2 cellular contexts compared by ENCODE assay signal in the genomic region with DNA sequence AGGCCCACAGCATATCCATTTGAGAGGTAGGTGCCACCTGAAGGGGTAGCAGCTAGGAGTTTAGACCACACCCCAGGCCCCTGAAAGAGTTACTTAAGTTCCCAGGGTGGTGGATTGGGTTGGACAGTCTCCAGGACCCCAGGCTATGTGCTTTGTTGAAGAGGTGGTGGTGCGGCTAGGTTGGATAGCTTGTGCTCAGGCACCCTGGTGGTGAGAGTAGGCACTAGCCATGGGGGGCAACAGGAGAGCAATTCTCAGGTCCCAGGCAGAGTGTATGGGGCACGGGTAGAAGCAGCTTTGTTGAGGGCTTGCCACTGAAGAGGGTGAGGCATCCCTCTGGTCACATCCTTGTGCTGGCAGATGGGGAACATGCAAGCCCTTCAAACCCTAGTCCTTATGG.
TF ChIP-seq lines count a peak whose summit lies in the region.

No MANE protein-coding gene starts in this region.

TF ChIP-seq in HEK293, 187 proteins besides CTCF, POLR2A, EP300 and RAD21:
- TF ChIP-seq ZSCAN16 (tag by site-specific recombination; IDR thresholded peaks at IDR 0.05) = no peak
- TF ChIP-seq GLIS1 (tag by site-specific recombination; IDR thresholded peaks at IDR 0.05) = no peak
- TF ChIP-seq, protein P1, sequence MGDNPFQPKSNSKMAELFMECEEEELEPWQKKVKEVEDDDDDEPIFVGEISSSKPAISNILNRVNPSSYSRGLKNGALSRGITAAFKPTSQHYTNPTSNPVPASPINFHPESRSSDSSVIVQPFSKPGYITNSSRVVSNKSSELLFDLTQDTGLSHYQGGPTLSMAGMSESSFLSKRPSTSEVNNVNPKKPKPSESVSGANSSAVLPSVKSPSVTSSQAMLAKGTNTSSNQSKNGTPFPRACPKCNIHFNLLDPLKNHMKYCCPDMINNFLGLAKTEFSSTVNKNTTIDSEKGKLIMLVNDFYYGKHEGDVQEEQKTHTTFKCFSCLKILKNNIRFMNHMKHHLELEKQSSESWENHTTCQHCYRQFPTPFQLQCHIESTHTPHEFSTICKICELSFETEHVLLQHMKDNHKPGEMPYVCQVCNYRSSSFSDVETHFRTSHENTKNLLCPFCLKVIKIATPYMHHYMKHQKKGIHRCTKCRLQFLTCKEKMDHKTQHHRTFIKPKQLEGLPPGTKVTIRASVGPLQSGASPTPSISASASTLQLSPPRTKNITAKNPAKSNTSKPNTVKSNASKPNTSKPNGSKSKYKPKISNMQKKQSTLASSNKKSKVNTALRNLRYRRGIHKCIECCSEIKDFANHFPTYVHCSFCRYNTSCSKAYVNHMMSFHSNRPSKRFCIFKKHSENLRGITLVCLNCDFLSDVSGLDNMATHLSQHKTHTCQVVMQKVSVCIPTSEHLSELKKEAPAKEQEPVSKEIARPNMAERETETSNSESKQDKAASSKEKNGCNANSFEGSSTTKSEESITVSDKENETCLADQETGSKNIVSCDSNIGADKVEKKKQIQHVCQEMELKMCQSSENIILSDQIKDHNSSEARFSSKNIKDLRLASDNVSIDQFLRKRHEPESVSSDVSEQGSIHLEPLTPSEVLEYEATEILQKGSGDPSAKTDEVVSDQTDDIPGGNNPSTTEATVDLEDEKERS (tag by site-specific recombination; IDR thresholded peaks at IDR 0.05) = no peak
- peak; percentile 62 for TF ChIP-seq ZIC2 (tag by site-specific recombination; IDR thresholded peaks at IDR 0.05)

TF ChIP-seq in K562, 482 proteins besides CTCF, POLR2A, EP300 and RAD21:
- TF ChIP-seq PHF21A (IDR thresholded peaks at IDR 0.05; ENCODE audit: borderline replicate concordance, low read depth) = no peak
- no peak for TF ChIP-seq ZFP91 (CRISPR knock-in tag; IDR thresholded peaks at IDR 0.05)
- no peak for TF ChIP-seq ZNF57 (CRISPR knock-in tag; IDR thresholded peaks at IDR 0.05)
- no peak for TF ChIP-seq RFX7 (CRISPR knock-in tag; IDR thresholded peaks at IDR 0.05)
- no peak for TF ChIP-seq SUPT5H (IDR thresholded peaks at IDR 0.05)
- TF ChIP-seq CHCHD3 (CRISPR knock-in tag; IDR thresholded peaks at IDR 0.05) = no peak
- no peak for TF ChIP-seq HDAC2 (IDR thresholded peaks at IDR 0.05)
- TF ChIP-seq MTA3 (IDR thresholded peaks at IDR 0.05; ENCODE audit: borderline replicate concordance) = no peak
- TF ChIP-seq HNRNPH1 (optimal IDR thresholded peaks at IDR 0.05; ENCODE audit: low read depth, low read length) = no peak
- TF ChIP-seq RCOR1 (IDR thresholded peaks at IDR 0.05; ENCODE audit: borderline replicate concordance in 1 of 2, low read depth in 2 of 2, low read length in 2 of 2) = no peak
- no peak for TF ChIP-seq ZNF778 (CRISPR knock-in tag; IDR thresholded peaks at IDR 0.05)
- no peak for TF ChIP-seq ZNF41 (CRISPR knock-in tag; conservative IDR thresholded peaks at IDR 0.05)
- no peak for TF ChIP-seq PCBP2 (IDR thresholded peaks at IDR 0.05; ENCODE audit: low read depth, low read length, poor library complexity, severe bottlenecking)
- TF ChIP-seq TAL1 (IDR thresholded peaks at IDR 0.05) = no peak
- no peak for TF ChIP-seq HDAC1 (IDR thresholded peaks at IDR 0.05)
- TF ChIP-seq CREBBP (IDR thresholded peaks at IDR 0.05; ENCODE audit: low read depth, low read length) = no peak
TF ChIP-seq in K562: peak in this region for 0.
